ENCODE assay signal across 15 cellular contexts in the genomic region with DNA sequence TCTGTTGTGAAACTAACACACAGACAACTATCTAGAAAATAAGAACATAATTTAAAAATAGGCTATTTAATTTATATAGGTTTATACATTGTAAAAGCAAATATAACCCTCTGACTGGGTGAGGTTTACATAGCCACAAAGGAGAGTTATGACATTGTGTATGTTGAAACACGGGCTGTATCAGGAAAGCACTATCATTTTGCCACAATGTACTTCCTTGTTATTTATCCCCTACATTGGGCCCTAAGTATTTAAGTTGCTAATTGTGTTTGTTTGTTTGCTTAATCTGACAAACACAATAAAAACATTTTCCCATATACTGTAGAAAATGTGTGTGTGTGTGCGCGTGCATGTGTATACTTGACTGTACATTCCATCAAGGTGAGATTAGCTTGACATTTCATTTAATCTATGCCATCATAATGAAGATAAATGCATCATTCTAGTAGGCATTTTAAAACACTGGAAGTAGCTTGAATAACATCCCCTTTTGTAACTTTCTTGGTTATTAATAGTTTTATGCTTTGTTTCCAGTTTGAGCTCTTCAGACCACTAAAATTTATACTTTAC.
"Had no signal": no experiment of that assay in that cellular context is flagged by ENCODE, and none has a peak within 500 bp of the region (broad histone marks: within the 10 kb centered on the region; RNA-seq: fewer than 3 reads in every experiment).

No MANE protein-coding gene starts in this region.

- H3K27ac Mint-ChIP-seq: activated naive CD4-positive, alpha-beta T cell treated with anti-CD3 and anti-CD28 coated beads, Interleukin-2, amount 10 ng/mL, durations not matched to agents 7 days and 5 days; activated T-helper 1 cell treated with anti-CD3 and anti-CD28 coated beads, Interleukin-12 subunit alpha, Interleukin-12 subunit beta, Interleukin-2, Interleukin-4 antibody, amounts not matched to agents 30 ng/mL and 10 ng/mL and 1 ng/mL, durations not matched to agents 14 hours and 24 hours and 36 hours; stimulated activated naive CD8-positive, alpha-beta T cell treated with anti-CD3 and anti-CD28 coated beads, Interleukin-15, Interleukin-2, amounts not matched to agents 100 ng/mL and 50 ng/mL, for 24 hours; WTC11 had no signal

- ATAC-seq: gastrocnemius medialis, WTC11 had no signal

- H3K27me3 Mint-ChIP-seq: activated naive CD4-positive, alpha-beta T cell treated with anti-CD3 and anti-CD28 coated beads, Interleukin-2, amount 10 ng/mL, durations not matched to agents 7 days and 5 days had no signal

- DNase-seq: activated CD4-positive, alpha-beta T cell treated with anti-CD3 and anti-CD28 coated beads for 48 hours; activated naive CD4-positive, alpha-beta T cell treated with anti-CD3 and anti-CD28 coated beads, Interleukin-2, amount 10 ng/mL, durations not matched to agents 7 days and 5 days; caudate nucleus; effector CD8-positive, alpha-beta T cell; gastrocnemius medialis; kidney; mesendoderm; ovary; stimulated activated CD4-positive, alpha-beta T cell treated with anti-CD3 and anti-CD28 coated beads, Interleukin-4, amount 100 ng/mL, for 1 hour; stimulated activated CD8-positive, alpha-beta memory T cell treated with anti-CD3 and anti-CD28 coated beads, Interleukin-4, amount 100 ng/mL, for 48 hours; T1000 had no signal

- H3K4me3 Mint-ChIP-seq: activated naive CD4-positive, alpha-beta T cell treated with anti-CD3 and anti-CD28 coated beads, Interleukin-2, amount 10 ng/mL, durations not matched to agents 7 days and 5 days; activated T-helper 1 cell treated with anti-CD3 and anti-CD28 coated beads, Interleukin-12 subunit alpha, Interleukin-12 subunit beta, Interleukin-2, Interleukin-4 antibody, amounts not matched to agents 30 ng/mL and 10 ng/mL and 1 ng/mL, durations not matched to agents 14 hours and 24 hours and 36 hours; neural crest cell; stimulated activated naive CD8-positive, alpha-beta T cell treated with anti-CD3 and anti-CD28 coated beads, Interleukin-15, Interleukin-2, amounts not matched to agents 100 ng/mL and 50 ng/mL, for 24 hours; WTC11 had no signal

- H3K4me1 Mint-ChIP-seq: activated naive CD4-positive, alpha-beta T cell treated with anti-CD3 and anti-CD28 coated beads, Interleukin-2, amount 10 ng/mL, durations not matched to agents 7 days and 5 days had no signal

- H3K36me3 Mint-ChIP-seq: activated naive CD4-positive, alpha-beta T cell treated with anti-CD3 and anti-CD28 coated beads, Interleukin-2, amount 10 ng/mL, durations not matched to agents 7 days and 5 days; WTC11 had no signal

- H3K9me3 Mint-ChIP-seq: activated naive CD4-positive, alpha-beta T cell treated with anti-CD3 and anti-CD28 coated beads, Interleukin-2, amount 10 ng/mL, durations not matched to agents 7 days and 5 days; activated T-helper 1 cell treated with anti-CD3 and anti-CD28 coated beads, Interleukin-12 subunit alpha, Interleukin-12 subunit beta, Interleukin-2, Interleukin-4 antibody, amounts not matched to agents 30 ng/mL and 10 ng/mL and 1 ng/mL, durations not matched to agents 14 hours and 24 hours and 36 hours; stimulated activated naive CD8-positive, alpha-beta T cell treated with anti-CD3 and anti-CD28 coated beads, Interleukin-15, Interleukin-2, amounts not matched to agents 100 ng/mL and 50 ng/mL, for 24 hours; WTC11 had no signal
